21 cellular contexts compared by ENCODE assay signal in the genomic region with DNA sequence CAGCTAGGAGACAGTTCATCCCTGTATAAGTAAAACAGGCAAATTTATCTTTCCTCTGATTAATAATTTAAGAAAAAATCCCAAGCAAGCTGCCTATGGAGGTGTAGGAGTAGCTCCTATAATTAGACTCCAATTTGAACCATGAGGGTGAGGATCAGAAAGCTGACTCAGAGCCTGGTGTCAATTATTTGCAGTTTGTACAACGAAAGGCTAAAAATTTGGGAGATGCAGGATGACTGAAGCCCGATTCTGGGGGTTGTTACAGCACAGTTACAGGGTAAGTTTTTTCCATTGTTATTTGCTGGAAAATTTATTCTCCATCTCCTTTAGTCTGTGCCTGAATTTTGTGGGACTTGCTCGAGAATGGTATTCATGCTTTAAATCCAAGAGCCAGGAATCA.
A peak's percentile ranks its signal among the peaks of the same experiment; 100 is the strongest.
DNase-seq lines count a peak whose midpoint lies in the region; ATAC-seq and TF ChIP-seq lines count a peak whose summit lies in the region.
"Had no signal": no experiment of that assay in that cellular context is flagged by ENCODE, and none has a peak within 500 bp of the region (broad histone marks: within the 10 kb centered on the region; RNA-seq: fewer than 3 reads in every experiment).

No MANE protein-coding gene starts in this region.

- H3K4me3 ChIP-seq in A673 (ENCODE audit: low read depth, low read length, poor library complexity, severe bottlenecking) (no peak overlapping the region), thyroid gland (replicated peaks in 1 of 3) (no peak overlapping the region)
- H3K4me3 ChIP-seq: A549; BLaER1 treated with 17β-estradiol and CSF1 and Interleukin-3, amounts not matched to agents 10 nM and 100 nM had no signal

- H3K27me3 Mint-ChIP-seq in CD4-positive, alpha-beta T cell: peaks cover 10% of the 10 kb centered on the region

- H3K4me1 ChIP-seq in A673 (ENCODE audit: insufficient read depth, low read length, poor library complexity, severe bottlenecking): peaks cover 100% of the 10 kb centered on the region
- H3K4me1 ChIP-seq in thyroid gland: peaks cover 26 to 54% of the 10 kb centered on the region in 2 donors
- H3K4me1 ChIP-seq: A549 had no signal

- ATAC-seq in CD4-positive, alpha-beta T cell (ENCODE audit: poor library complexity): no peak
- no peak for ATAC-seq in GM18909 (IDR thresholded peaks at IDR 0.05; ENCODE audit: poor library complexity, unreplicated experiment)
- ATAC-seq: A549 had no signal

- WGBS in thyroid gland, 2 donors: 91 to 95% methylated on average over 3 of the region's 3 CpGs

- peaks cover 25% of the 10 kb centered on the region for H3K36me3 ChIP-seq in A673 (ENCODE audit: insufficient read depth, low read length, poor library complexity, severe bottlenecking)
- no peaks in the 10 kb centered on the region for H3K36me3 ChIP-seq in thyroid gland
- H3K36me3 ChIP-seq: BLaER1 treated with 17β-estradiol and CSF1 and Interleukin-3, amounts not matched to agents 10 nM and 100 nM had no signal

- H3K4me1 Mint-ChIP-seq in CD4-positive, alpha-beta T cell (ENCODE audit: low read depth): no peaks in the 10 kb centered on the region
- H3K4me1 Mint-ChIP-seq: CD4-positive, alpha-beta memory T cell; CD8-positive, alpha-beta memory T cell had no signal

- no peaks in the 10 kb centered on the region for H3K27me3 ChIP-seq in A673 (replicated peaks; ENCODE audit: insufficient read depth, low read depth, low read length, poor library complexity)
- H3K27me3 ChIP-seq in thyroid gland: no peaks in the 10 kb centered on the region
- peaks cover 2% of the 10 kb centered on the region for H3K27me3 ChIP-seq in CD4-positive, alpha-beta T cell (ENCODE audit: control insufficient read depth, insufficient read depth, low read length)
- H3K27me3 ChIP-seq: BLaER1 treated with 17β-estradiol and CSF1 and Interleukin-3, amounts not matched to agents 10 nM and 100 nM had no signal

- DNase-seq in A673 (ENCODE audit: low spot score) (peak; percentile 40), NCI-H69 (lab: John Stamatoyannopoulos, UW) (peak; percentile 43), caudate nucleus (lab: John Stamatoyannopoulos, UW) (peak in 19 of 61 donors; percentile 8 to 86 (median 35)), thyroid gland (no peak), DMS53 treated with DMSO at 0.1 percent for 48 hours (lab: John Stamatoyannopoulos, UW; ENCODE audit: unreplicated experiment) (no peak)
- no peak for DNase-seq in CD4-positive, alpha-beta T cell
- DNase-seq: ACHN; CD4-positive, alpha-beta memory T cell; CD8-positive, alpha-beta memory T cell; COR-L47; DMS 273 treated with DMSO at 0.1 percent for 48 hours; DMS153; DMS53; DMS79 treated with DMSO at 0.1 percent for 48 hours; GF-D8 had no signal

- intact Hi-C loops in A673 (cut with micrococcal nuclease; ENCODE audit: unreplicated experiment): no loop called here
- intact Hi-C loops in thyroid gland (cut with DNase I): no loop called here
- intact Hi-C loops in CD4-positive, alpha-beta T cell (cut with DNase I, micrococcal nuclease): no loop called here

- H3K36me3 Mint-ChIP-seq in CD4-positive, alpha-beta T cell (ENCODE audit: low read depth): no peaks in the 10 kb centered on the region
- H3K36me3 Mint-ChIP-seq: CD4-positive, alpha-beta memory T cell; CD8-positive, alpha-beta memory T cell had no signal

- no peaks in the 10 kb centered on the region for H3K9me3 ChIP-seq in A673 (ENCODE audit: low read depth, low read length, poor library complexity, severe bottlenecking)
- no peaks in the 10 kb centered on the region for H3K9me3 ChIP-seq in thyroid gland
- H3K9me3 ChIP-seq in CD4-positive, alpha-beta T cell (ENCODE audit: control insufficient read depth, low read length): no peaks in the 10 kb centered on the region
- H3K9me3 ChIP-seq: A549; BLaER1 treated with 17β-estradiol and CSF1 and Interleukin-3, amounts not matched to agents 10 nM and 100 nM had no signal

- CTCF ChIA-PET in A673 (lab: Charles Lee): interaction anchor here (0.5 kb wide), 1 partner anchor 19 kb away, joined by 5 read pairs; no protein-coding TSS in a partner anchor
- CTCF ChIA-PET in CD4-positive, alpha-beta T cell (lab: Charles Lee): no interaction called here

- TF ChIP-seq POLR2A in thyroid gland (IDR thresholded peaks at IDR 0.05): no peak

- no peak overlapping the region for H3K4me3 Mint-ChIP-seq in CD4-positive, alpha-beta T cell
- H3K4me3 Mint-ChIP-seq: B cell; CD4-positive, alpha-beta memory T cell; CD8-positive, alpha-beta memory T cell had no signal

- H3K27ac ChIP-seq in A673 (ENCODE audit: low read depth, low read length, poor library complexity, severe bottlenecking) (peak overlapping the region; percentile 45), caudate nucleus (ENCODE audit: low read depth, low read length) (peak overlapping the region; percentile 79), thyroid gland (peak overlapping the region; percentile 43 to 49 (median 48))
- H3K27ac ChIP-seq in CD4-positive, alpha-beta T cell (ENCODE audit: low read depth, low read length): no peak overlapping the region
- H3K27ac ChIP-seq: 22Rv1; A549; BLaER1 treated with 17β-estradiol and CSF1 and Interleukin-3, amounts not matched to agents 10 nM and 100 nM; C4-2B had no signal

- TF ChIP-seq CTCF in A673 (conservative IDR thresholded peaks at IDR 0.05; ENCODE audit: low read depth, low read length) (no peak), thyroid gland (IDR thresholded peaks at IDR 0.05) (no peak)
- no peak for TF ChIP-seq CTCF in CD4-positive, alpha-beta T cell (IDR thresholded peaks at IDR 0.05)

- no peaks in the 10 kb centered on the region for H3K9me3 Mint-ChIP-seq in CD4-positive, alpha-beta T cell
- H3K9me3 Mint-ChIP-seq: CD4-positive, alpha-beta memory T cell had no signal

- no peak overlapping the region for H3K27ac Mint-ChIP-seq in CD4-positive, alpha-beta T cell
- H3K27ac Mint-ChIP-seq: B cell; CD4-positive, alpha-beta memory T cell; CD8-positive, alpha-beta memory T cell had no signal

- POLR2A ChIA-PET in A673 (lab: Charles Lee; ENCODE audit: low non-redundant PET): interaction anchor here (0.5 kb wide), 1 partner anchor 1997 kb away, joined by 5 read pairs; no protein-coding TSS in a partner anchor
- POLR2A ChIA-PET in CD4-positive, alpha-beta T cell (lab: Charles Lee): no interaction called here

- BruUV-seq in A673 (replicated peaks; lab: Mats Ljungman, UMichigan): no TSS peak

Comparison
In these comparisons a context has a peak if more than half of its experiments do, and no peak if none do; other contexts are left out.
1. DNase-seq: peak in A673 (single experiment) and NCI-H69 (single experiment); none in thyroid gland (0 of 2), DMS53 treated with DMSO at 0.1 percent for 48 hours (single experiment) and CD4-positive, alpha-beta T cell (0 of 10).